ENCODE assay signal across 14 cellular contexts in the genomic region with DNA sequence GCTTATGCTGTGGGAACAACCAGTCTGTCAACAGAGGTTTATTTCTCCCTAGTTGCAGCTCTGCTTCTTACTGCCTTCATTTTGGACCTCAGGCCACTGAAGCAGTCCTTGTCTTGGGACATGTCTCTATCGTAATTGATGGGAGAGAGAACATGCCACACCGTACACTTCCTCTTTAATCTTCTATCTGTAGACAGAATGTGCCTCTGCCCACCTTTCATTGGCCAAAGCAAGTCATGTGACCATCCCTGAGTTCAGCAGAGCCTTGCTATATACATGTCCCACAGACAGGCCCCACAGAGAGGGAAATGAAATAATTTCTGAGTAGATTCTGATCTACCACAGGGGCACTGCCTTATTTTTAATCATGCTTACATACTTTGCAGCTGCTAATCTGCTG.
DNase-seq lines count a peak whose midpoint lies in the region; ATAC-seq, FAIRE-seq and TF ChIP-seq lines count a peak whose summit lies in the region.
"Had no signal": no experiment of that assay in that cellular context is flagged by ENCODE, and none has a peak within 500 bp of the region (broad histone marks: within the 10 kb centered on the region; RNA-seq: fewer than 3 reads in every experiment).

No MANE protein-coding gene starts in this region.

- TF ChIP-seq CTCF in OCI-LY7 (conservative IDR thresholded peaks at IDR 0.05; ENCODE audit: low read length) (no peak), CD14-positive monocyte (IDR thresholded peaks at IDR 0.05) (no peak), gastroesophageal sphincter (IDR thresholded peaks at IDR 0.05) (no peak)

- TF ChIP-seq EP300 in gastroesophageal sphincter (IDR thresholded peaks at IDR 0.05): no peak

- H3K4me3 Mint-ChIP-seq in CD14-positive monocyte: no peak overlapping the region
- H3K4me3 Mint-ChIP-seq: neural crest cell had no signal

- H3K4me3 ChIP-seq in OCI-LY7 (ENCODE audit: low read depth, low read length, poor library complexity, severe bottlenecking): no peak overlapping the region
- H3K4me3 ChIP-seq in gastroesophageal sphincter: no peak overlapping the region
- H3K4me3 ChIP-seq: lower lobe of right lung had no signal

- H3K9me3 ChIP-seq in OCI-LY7 (ENCODE audit: low read length) (no peaks in the 10 kb centered on the region), gastroesophageal sphincter (no peaks in the 10 kb centered on the region)
- H3K9me3 ChIP-seq: BE2C, lower lobe of right lung had no signal

- H3K27me3 ChIP-seq in gastroesophageal sphincter: no peaks in the 10 kb centered on the region
- H3K27me3 ChIP-seq: BE2C had no signal

- FAIRE-seq in GM18507 (lab: Jason Lieb, UNC): peak; percentile 63

- intact Hi-C loops in OCI-LY7 (cut with micrococcal nuclease; ENCODE audit: unreplicated experiment): no loop called here
- intact Hi-C loops in CD14-positive monocyte (cut with micrococcal nuclease): no loop called here

- no peaks in the 10 kb centered on the region for H3K79me2 ChIP-seq in OCI-LY7 (ENCODE audit: insufficient read depth, low read depth, low read length)

- H2AFZ ChIP-seq in OCI-LY7 (ENCODE audit: low read length): peak overlapping the region; percentile 42; the same call in 1 of the 2 replicates

- H3K27ac Mint-ChIP-seq in CD14-positive monocyte: peak overlapping the region in 1 of 7 donors; percentile 62

- H3K36me3 Mint-ChIP-seq in CD14-positive monocyte: no peaks in the 10 kb centered on the region

- no TSS peak for BruUV-seq in OCI-LY7 (replicated peaks; lab: Mats Ljungman, UMichigan)

- no peaks in the 10 kb centered on the region for H3K4me1 Mint-ChIP-seq in CD14-positive monocyte
- H3K4me1 Mint-ChIP-seq: neural crest cell had no signal

- no peaks in the 10 kb centered on the region for H3K36me3 ChIP-seq in OCI-LY7 (ENCODE audit: insufficient read depth, low read length)
- no peaks in the 10 kb centered on the region for H3K36me3 ChIP-seq in gastroesophageal sphincter
- H3K36me3 ChIP-seq: BE2C, lower lobe of right lung, WERI-Rb-1 had no signal

- H3K9me2 ChIP-seq in OCI-LY7 (ENCODE audit: insufficient read depth, low read length): no peaks in the 10 kb centered on the region

- 100% methylated on average over 1 of the region's 2 CpGs; no CpG with 5 or more reads in 1 of the 2 donors for WGBS in gastroesophageal sphincter (ENCODE audit: low coverage in 1 of 2), 2 donors

- CTCF ChIA-PET in OCI-LY7 (lab: Charles Lee; ENCODE audit: unreplicated experiment): no interaction called here

- peaks cover 0 to 3% (median 0%) of the 10 kb centered on the region in 7 donors for H3K9me3 Mint-ChIP-seq in CD14-positive monocyte
- H3K9me3 Mint-ChIP-seq: neural crest cell had no signal

- TF ChIP-seq POLR2A in gastroesophageal sphincter (IDR thresholded peaks at IDR 0.05): no peak

- H3K4me1 ChIP-seq in OCI-LY7 (ENCODE audit: insufficient read depth, low read length, poor library complexity, severe bottlenecking) (no peaks in the 10 kb centered on the region), gastroesophageal sphincter (no peaks in the 10 kb centered on the region)
- H3K4me1 ChIP-seq: BE2C, lower lobe of right lung had no signal

- DNase-seq in GM18507 (ENCODE audit: extremely low spot score, insufficient read length, low read depth) (no peak), OCI-LY7 (ENCODE audit: low spot score) (peak; percentile 7), DMS79 treated with DMSO at 0.1 percent for 48 hours (lab: John Stamatoyannopoulos, UW) (no peak), CD14-positive monocyte (ENCODE audit: low spot score) (no peak)
- DNase-seq: BE2C, lower lobe of right lung, NCI-H1417, NCI-H774, WERI-Rb-1 had no signal

- no peak overlapping the region for H3K27ac ChIP-seq in OCI-LY7 (ENCODE audit: low read depth, low read length, poor library complexity, severe bottlenecking)
- no peak overlapping the region for H3K27ac ChIP-seq in gastroesophageal sphincter
- H3K27ac ChIP-seq: lower lobe of right lung, WERI-Rb-1 had no signal

- ATAC-seq in GM21381 (IDR thresholded peaks at IDR 0.05; ENCODE audit: unreplicated experiment) (peak; percentile 76), HG03159 (IDR thresholded peaks at IDR 0.05; ENCODE audit: unreplicated experiment) (peak; percentile 88), GM18502 (IDR thresholded peaks at IDR 0.05; ENCODE audit: poor library complexity, unreplicated experiment) (no peak), gastroesophageal sphincter (no peak)
- ATAC-seq: lower lobe of right lung had no signal

- H4K20me1 ChIP-seq in OCI-LY7 (ENCODE audit: insufficient read depth, low read length): no peaks in the 10 kb centered on the region

- no peaks in the 10 kb centered on the region for H3K27me3 Mint-ChIP-seq in CD14-positive monocyte (ENCODE audit: low read depth in 3 of 3)

- H3K4me2 ChIP-seq in OCI-LY7 (ENCODE audit: low read length): no peak overlapping the region

- POLR2A ChIA-PET in OCI-LY7 (lab: Charles Lee): no interaction called here

Comparison
In these comparisons a context has a peak if more than half of its experiments do, and no peak if none do; other contexts are left out.
1. ATAC-seq: peak in GM21381 (single experiment) and HG03159 (single experiment); none in GM18502 (single experiment) and gastroesophageal sphincter (single experiment).